Comparison of ENCODE assay signal across 20 cellular contexts in the genomic region with DNA sequence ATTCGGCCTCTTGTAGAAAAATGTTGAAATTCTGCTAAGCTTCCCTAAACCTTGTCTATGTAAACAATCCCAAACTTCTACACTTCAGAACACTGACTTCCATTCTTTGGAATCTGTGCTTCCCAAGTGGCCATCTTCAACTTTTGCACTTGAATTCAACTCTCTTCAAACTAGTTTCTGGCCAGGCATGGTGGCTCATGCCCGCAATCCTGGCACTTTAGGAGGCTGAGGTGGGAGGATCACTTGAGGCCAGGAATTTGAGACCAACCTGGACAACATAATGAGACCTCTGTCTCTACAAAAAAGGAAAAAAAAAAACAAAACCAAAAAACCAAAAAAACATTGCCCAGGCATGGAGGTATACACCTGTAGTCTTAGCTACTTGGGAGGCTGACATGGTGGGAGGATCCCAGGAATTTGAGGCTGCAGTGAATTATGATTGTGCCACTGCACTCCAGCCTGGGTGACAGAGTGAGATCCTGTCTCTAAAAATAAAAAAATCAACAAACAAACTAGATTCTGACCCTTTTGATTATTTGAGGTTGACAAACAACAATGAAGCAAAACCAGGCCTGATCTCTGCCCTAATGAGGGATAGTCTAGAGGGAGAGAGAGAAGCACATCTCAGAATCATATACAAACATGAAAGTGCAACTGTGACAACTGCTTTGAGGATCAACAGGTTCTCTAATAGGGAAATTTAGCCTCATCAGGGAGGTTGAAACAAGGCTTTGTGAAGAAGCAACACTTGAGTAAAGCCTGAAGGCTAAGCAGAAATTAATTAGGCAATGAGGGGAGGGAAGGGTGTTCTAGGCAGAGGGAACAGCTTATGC. TPM values are rescaled to one million over a fixed set of nuclear protein-coding genes. Genes with fewer than 3 reads are reported as not detected.
DNase-seq lines count a peak whose midpoint lies in the region; ATAC-seq, FAIRE-seq and TF ChIP-seq lines count a peak whose summit lies in the region.
"Had no signal": no experiment of that assay in that cellular context is flagged by ENCODE, and none has a peak within 500 bp of the region (broad histone marks: within the 10 kb centered on the region; RNA-seq: fewer than 3 reads in every experiment).

No MANE protein-coding gene starts in this region.

- H3K14ac ChIP-seq in IMR-90 (replicated peaks; ENCODE audit: low read depth, low read length): peak overlapping the region; percentile 53; the same call in 1 of the 2 replicates

- peak overlapping the region; percentile 45; the same call in 1 of the 2 replicates for H3K18ac ChIP-seq in IMR-90 (ENCODE audit: low read depth, low read length)

- POLR2A ChIA-PET in A549 (lab: Yijun Ruan, JAX) (no interaction called here), IMR-90 (lab: Charles Lee; ENCODE audit: unreplicated experiment) (no interaction called here)

- H3K9ac ChIP-seq in IMR-90 (ENCODE audit: low read depth, low read length): no peak overlapping the region
- H3K9ac ChIP-seq: KMS-11 had no signal

- H3K27me3 Mint-ChIP-seq in nephron (ENCODE audit: low read depth): no peaks in the 10 kb centered on the region
- H3K27me3 Mint-ChIP-seq in activated naive CD8-positive, alpha-beta T cell treated with anti-CD3 and anti-CD28 coated beads, Interleukin-2, amount 50 U/mL, for 24 hours: peaks cover 3% of the 10 kb centered on the region
- H3K27me3 Mint-ChIP-seq: activated T-cell treated with anti-CD3 and anti-CD28 coated beads, Interleukin-2, amount 50 U/mL, for 24 hours; dendritic cell treated with granulocyte-macrophage colony-stimulating factor and Interleukin-4, amounts not matched to agents 40 ng/mL and 50 ng/mL, for 4 days had no signal

- H4K20me1 ChIP-seq in IMR-90 (ENCODE audit: insufficient read depth, low read length): no peaks in the 10 kb centered on the region

- no peaks in the 10 kb centered on the region for H3K36me3 Mint-ChIP-seq in nephron (ENCODE audit: low read depth)
- no peaks in the 10 kb centered on the region for H3K36me3 Mint-ChIP-seq in activated naive CD8-positive, alpha-beta T cell treated with anti-CD3 and anti-CD28 coated beads, Interleukin-2, amount 50 U/mL, for 24 hours (ENCODE audit: low read depth)
- H3K36me3 Mint-ChIP-seq: stimulated activated naive B cell treated with anti-CD40 and anti-IgM and Interleukin-4, amounts not matched to agents 10 μg/mL and 1 μg/mL and 100 μg/mL, for 72 hours had no signal

- H3K9me3 Mint-ChIP-seq in nephron: peaks cover 7% of the 10 kb centered on the region
- H3K9me3 Mint-ChIP-seq in activated naive CD8-positive, alpha-beta T cell treated with anti-CD3 and anti-CD28 coated beads, Interleukin-2, amount 50 U/mL, for 24 hours: peaks cover 9% of the 10 kb centered on the region

- TF ChIP-seq CTCF in A549 (IDR thresholded peaks at IDR 0.05) (no peak), IMR-90 (conservative IDR thresholded peaks at IDR 0.05; ENCODE audit: low read depth, low read length) (no peak), nephron (IDR thresholded peaks at IDR 0.05; ENCODE audit: unreplicated experiment in 3 of 3) (no peak)

- H3K27ac ChIP-seq in A549: peak overlapping the region; percentile 85 to 88
- peak overlapping the region; percentile 50; the same call in 1 of the 2 replicates for H3K27ac ChIP-seq in IMR-90 (ENCODE audit: insufficient read depth, low read length)
- H3K27ac ChIP-seq in epithelial cell of prostate: peak overlapping the region; percentile 77
- H3K27ac ChIP-seq: KMS-11, prostate gland, thyroid gland had no signal

- H3K56ac ChIP-seq in IMR-90 (ENCODE audit: extremely low read depth, insufficient read depth, low read length): no peak overlapping the region

- peak overlapping the region; percentile 91 for H2BK15ac ChIP-seq in IMR-90 (ENCODE audit: low read depth, low read length)

- TF ChIP-seq RAD21 in A549 (conservative IDR thresholded peaks at IDR 0.05 in 1 of 2, IDR thresholded peaks at IDR 0.05 in 1 of 2) (no peak), IMR-90 (IDR thresholded peaks at IDR 0.05; ENCODE audit: low read length) (no peak)

- no peaks in the 10 kb centered on the region for H3K27me3 ChIP-seq in IMR-90 (ENCODE audit: control insufficient read depth, insufficient read depth, low read length)
- H3K27me3 ChIP-seq: thyroid gland had no signal

- TF ChIP-seq POLR2A in A549 (IDR thresholded peaks at IDR 0.05; ENCODE audit: low read length) (no peak), IMR-90 (IDR thresholded peaks at IDR 0.05; ENCODE audit: low read depth, low read length) (no peak)

- peak overlapping the region; percentile 59 for H3K4ac ChIP-seq in IMR-90 (ENCODE audit: low read depth, low read length)

- WGBS in A549 (ENCODE audit: missing lambda C conversion rate): 45% methylated on average over 2 of the region's 2 CpGs
- WGBS in IMR-90 (ENCODE audit: extremely low coverage in 2 of 2, insufficient read length in 1 of 2), 2 experiments: 100% methylated on average over 1 of the region's 2 CpGs; no CpG with 5 or more reads in 1 of the 2 experiments

- H3K4me1 Mint-ChIP-seq in nephron: peaks cover 5% of the 10 kb centered on the region
- peaks cover 10% of the 10 kb centered on the region for H3K4me1 Mint-ChIP-seq in activated naive CD8-positive, alpha-beta T cell treated with anti-CD3 and anti-CD28 coated beads, Interleukin-2, amount 50 U/mL, for 24 hours
- H3K4me1 Mint-ChIP-seq: stimulated activated naive B cell treated with anti-CD40 and anti-IgM and Interleukin-4, amounts not matched to agents 10 μg/mL and 1 μg/mL and 100 μg/mL, for 72 hours had no signal

- peak overlapping the region; percentile 80 for H3K4me2 ChIP-seq in A549
- no peak overlapping the region for H3K4me2 ChIP-seq in IMR-90 (ENCODE audit: low read depth, low read length)
- H3K4me2 ChIP-seq: KMS-11 had no signal

- H3K4me1 ChIP-seq in A549: peaks cover 50% of the 10 kb centered on the region
- H3K4me1 ChIP-seq in IMR-90 (ENCODE audit: control insufficient read depth, insufficient read depth, low read length): peaks cover 12% of the 10 kb centered on the region
- H3K4me1 ChIP-seq: prostate gland, thyroid gland had no signal

- peak overlapping the region; percentile 44 to 53 for H4K8ac ChIP-seq in IMR-90 (ENCODE audit: low read depth in 2 of 2, low read length in 2 of 2)

- H4K5ac ChIP-seq in IMR-90 (ENCODE audit: low read depth, low read length): peak overlapping the region; percentile 30; the same call in 1 of the 2 replicates

- peaks cover 23% of the 10 kb centered on the region for H3K9me1 ChIP-seq in IMR-90 (ENCODE audit: insufficient read depth, low read length)

- peak overlapping the region; percentile 99 for H2BK120ac ChIP-seq in IMR-90 (ENCODE audit: low read depth, low read length)

- peak overlapping the region; percentile 33; the same call in 1 of the 2 replicates for H3K23ac ChIP-seq in IMR-90 (ENCODE audit: low read depth, low read length)

- peaks cover 6 to 42% of the 10 kb centered on the region in 2 experiments; a peak in 2 of 4 replicates for H3K79me1 ChIP-seq in IMR-90 (ENCODE audit: low read depth in 1 of 2, low read length in 2 of 2)

- no TSS peak for BruUV-seq in IMR-90 (replicated peaks; lab: Mats Ljungman, UMichigan)

- H3K9me3 ChIP-seq in A549: no peaks in the 10 kb centered on the region
- no peaks in the 10 kb centered on the region for H3K9me3 ChIP-seq in IMR-90 (ENCODE audit: control insufficient read depth, insufficient read depth, low read length)
- H3K9me3 ChIP-seq: prostate gland, thyroid gland had no signal

- H2AK5ac ChIP-seq in IMR-90 (ENCODE audit: low read depth, low read length): peak overlapping the region; percentile 72

- no peak for TF ChIP-seq EP300 in A549 (IDR thresholded peaks at IDR 0.05)

- in situ Hi-C loops in IMR-90 (cut with MboI; ENCODE audit: low sequenced_read_pairs): no loop called here

- no peak overlapping the region for H3K4me3 ChIP-seq in A549
- no peak overlapping the region for H3K4me3 ChIP-seq in IMR-90 (ENCODE audit: insufficient read depth, low read depth, low read length)
- H3K4me3 ChIP-seq: prostate gland, thyroid gland had no signal

- peak overlapping the region; percentile 98 for H2BK5ac ChIP-seq in IMR-90 (ENCODE audit: low read depth, low read length, poor library complexity, severe bottlenecking)

- DNase-seq in A549 (ENCODE audit: low read depth in 1 of 2, low spot score in 1 of 2) (no peak), IMR-90 (no peak), epithelial cell of prostate (ENCODE audit: low read depth, low spot score) (no peak)
- DNase-seq in activated CD4-positive, CD25-positive, alpha-beta regulatory T cell (lab: John Stamatoyannopoulos, UW): no peak
- no peak for DNase-seq in activated naive CD8-positive, alpha-beta T cell treated with anti-CD3 and anti-CD28 coated beads, Interleukin-2, amount 50 U/mL, for 24 hours
- DNase-seq: activated CD4-positive, alpha-beta T cell treated with anti-CD3 and anti-CD28 coated beads for 1 hour; activated naive CD4-positive, alpha-beta T cell treated with anti-CD3 and anti-CD28 coated beads for 36 hours; activated T-cell treated with anti-CD3 and anti-CD28 coated beads, Interleukin-2, amount 50 U/mL, for 24 hours; amygdala; MV-4-11; NCI-H1694 treated with DMSO at 0.1 percent for 48 hours; stimulated activated naive B cell treated with anti-CD40 and anti-IgM and Interleukin-4, amounts not matched to agents 10 μg/mL and 1 μg/mL and 100 μg/mL, for 72 hours; thyroid gland had no signal

- CTCF ChIA-PET in A549 (lab: Yijun Ruan, JAX): interaction anchor here (0.7 to 3.5 kb wide), 4 partner anchors 12 to 909 kb away, joined by 3 to 19 read pairs (median 3); partner anchors contain the start of gene C12orf75
- CTCF ChIA-PET in IMR-90 (lab: Yijun Ruan, JAX): interaction anchor here (0.6 kb wide), 1 partner anchor 22 kb away, joined by 5 read pairs; no protein-coding TSS in a partner anchor

- H3K36me3 ChIP-seq in IMR-90 (ENCODE audit: control insufficient read depth, insufficient read depth, low read length): no peaks in the 10 kb centered on the region
- H3K36me3 ChIP-seq: prostate gland, thyroid gland had no signal

- no peak overlapping the region for H2AFZ ChIP-seq in IMR-90 (replicated peaks; ENCODE audit: low read length, poor library complexity)

- no peak overlapping the region for H2AK9ac ChIP-seq in IMR-90 (replicated peaks; ENCODE audit: low read depth, low read length, poor library complexity)

- no peak for ATAC-seq in A549
- ATAC-seq in IMR-90 (ENCODE audit: low read depth): no peak
- no peak for ATAC-seq in GM21381 (IDR thresholded peaks at IDR 0.05; ENCODE audit: unreplicated experiment)
- ATAC-seq in GM19324 (IDR thresholded peaks at IDR 0.05; ENCODE audit: low FRiP score, unreplicated experiment): no peak
- ATAC-seq in activated naive CD8-positive, alpha-beta T cell treated with anti-CD3 and anti-CD28 coated beads, Interleukin-2, amount 50 U/mL, for 24 hours: no peak
- ATAC-seq: stimulated activated naive B cell treated with anti-CD40 and anti-IgM and Interleukin-4, amounts not matched to agents 10 μg/mL and 1 μg/mL and 100 μg/mL, for 72 hours had no signal

- no peak for FAIRE-seq in A549 (lab: Jason Lieb, UNC)
- FAIRE-seq: endothelial cell of umbilical vein had no signal

- peak overlapping the region; percentile 84 for H2BK20ac ChIP-seq in IMR-90 (ENCODE audit: low read depth, low read length)

- H4K91ac ChIP-seq in IMR-90 (ENCODE audit: insufficient read depth, low read depth, low read length): peak overlapping the region; percentile 67

- peak overlapping the region; percentile 68 to 93 (median 83) for H3K27ac Mint-ChIP-seq in nephron
- H3K27ac Mint-ChIP-seq in activated naive CD8-positive, alpha-beta T cell treated with anti-CD3 and anti-CD28 coated beads, Interleukin-2, amount 50 U/mL, for 24 hours: no peak overlapping the region
- H3K27ac Mint-ChIP-seq: activated naive CD4-positive, alpha-beta T cell treated with anti-CD3 and anti-CD28 coated beads for 36 hours; activated T-cell treated with anti-CD3 and anti-CD28 coated beads, Interleukin-2, amount 50 U/mL, for 24 hours; dendritic cell treated with granulocyte-macrophage colony-stimulating factor and Interleukin-4, amounts not matched to agents 40 ng/mL and 50 ng/mL, for 4 days; stimulated activated naive B cell treated with anti-CD40 and anti-IgM and Interleukin-4, amounts not matched to agents 10 μg/mL and 1 μg/mL and 100 μg/mL, for 72 hours had no signal

- H3K4me3 Mint-ChIP-seq in nephron: peak overlapping the region in 1 of 3 experiments; percentile 1
- H3K4me3 Mint-ChIP-seq in activated naive CD8-positive, alpha-beta T cell treated with anti-CD3 and anti-CD28 coated beads, Interleukin-2, amount 50 U/mL, for 24 hours: no peak overlapping the region
- H3K4me3 Mint-ChIP-seq: activated naive CD4-positive, alpha-beta T cell treated with anti-CD3 and anti-CD28 coated beads for 36 hours; activated T-cell treated with anti-CD3 and anti-CD28 coated beads, Interleukin-2, amount 50 U/mL, for 24 hours; dendritic cell treated with granulocyte-macrophage colony-stimulating factor and Interleukin-4, amounts not matched to agents 40 ng/mL and 50 ng/mL, for 4 days; stimulated activated naive B cell treated with anti-CD40 and anti-IgM and Interleukin-4, amounts not matched to agents 10 μg/mL and 1 μg/mL and 100 μg/mL, for 72 hours had no signal

- dilution Hi-C loops in IMR-90 (cut with HindIII; ENCODE audit: low sequenced_read_pairs, unreplicated experiment): no loop called here

- intact Hi-C loops in IMR-90 (cut with micrococcal nuclease): no loop called here

RNA-seq across cellular contexts. Expression of gene C12orf75, which starts 11.6 kb away (rescaled TPM):
- polyA plus RNA-seq in A549 (2011; rRNA removed) (238 and 298 TPM in 2 replicates), A549 (2017; fragmentation: RNase III; extraction: RNeasy Plus Mini Kit Qiagen cat#74134 plus additional on column Dnase treatment) (202 to 224 TPM (median 210 TPM) in 3 replicates), IMR-90 (2012; rRNA removed) (264 and 278 TPM in 2 replicates)
- 126 and 130 TPM in 2 replicates for polyA plus RNA-seq in A549 (2012; cell fraction: cytosol; rRNA removed)
- 30.4 and 51.6 TPM in 2 replicates for polyA plus RNA-seq in A549 (2012; cell fraction: nucleus; rRNA removed)
- polyA minus RNA-seq in A549 (2011; rRNA and poly(A)+ RNA removed): 23.0 and 25.4 TPM in 2 replicates
- 145 and 216 TPM in 2 replicates for total RNA-seq in IMR-90 (2012; rRNA removed)
- polyA plus RNA-seq in IMR-90 (2012; cell fraction: cytosol; rRNA removed): 100 and 104 TPM in 2 replicates
- polyA plus RNA-seq in IMR-90 (2012; cell fraction: nucleus; rRNA removed; ENCODE audit: low replicate concordance): 23.5 and 101 TPM in 2 replicates
